15 cellular contexts compared by ENCODE assay signal in genomic region chr11:70861534-70861933, GRCh38.
"Had no signal": no experiment of that assay in that cellular context is flagged by ENCODE, and none has a peak within 500 bp of the region (broad histone marks: within the 10 kb centered on the region; RNA-seq: fewer than 3 reads in every experiment).

No MANE protein-coding gene starts in this region.

- H3K27me3 ChIP-seq: dorsolateral prefrontal cortex, sigmoid colon, upper lobe of left lung had no signal

- H3K9me3 ChIP-seq: sigmoid colon, suprapubic skin, upper lobe of left lung had no signal

- DNase-seq: activated CD4-positive, alpha-beta T cell treated with anti-CD3 and anti-CD28 coated beads for 4 hours; activated CD8-positive, alpha-beta memory T cell treated with anti-CD3 and anti-CD28 coated beads, Interleukin-2, amount 50 U/mL, for 4 hours; activated CD8-positive, alpha-beta T cell treated with anti-CD3 and anti-CD28 coated beads for 36 hours; activated naive CD8-positive, alpha-beta T cell treated with anti-CD3 and anti-CD28 coated beads, Interleukin-2, amount 10 ng/mL, durations not matched to agents 7 days and 5 days; aorta; dorsolateral prefrontal cortex; naive thymus-derived CD4-positive, alpha-beta T cell; occipital lobe; sigmoid colon; stimulated activated CD4-positive, alpha-beta T cell treated with anti-CD3 and anti-CD28 coated beads, Interleukin-2, amount 100 ng/mL, for 48 hours; stimulated activated naive CD4-positive, alpha-beta T cell treated with Interleukin-2 at 50 U/mL for 16 hours; upper lobe of left lung had no signal

- H3K4me1 Mint-ChIP-seq: activated naive CD8-positive, alpha-beta T cell treated with anti-CD3 and anti-CD28 coated beads, Interleukin-2, amount 10 ng/mL, durations not matched to agents 7 days and 5 days; naive thymus-derived CD4-positive, alpha-beta T cell had no signal

- H3K36me3 Mint-ChIP-seq: activated naive CD8-positive, alpha-beta T cell treated with anti-CD3 and anti-CD28 coated beads, Interleukin-2, amount 10 ng/mL, durations not matched to agents 7 days and 5 days; naive thymus-derived CD4-positive, alpha-beta T cell had no signal

- H3K27ac Mint-ChIP-seq: activated CD8-positive, alpha-beta T cell treated with anti-CD3 and anti-CD28 coated beads for 36 hours; activated naive CD8-positive, alpha-beta T cell treated with anti-CD3 and anti-CD28 coated beads, Interleukin-2, amount 10 ng/mL, durations not matched to agents 7 days and 5 days; naive thymus-derived CD4-positive, alpha-beta T cell had no signal

- H3K4me1 ChIP-seq: sigmoid colon, suprapubic skin, upper lobe of left lung had no signal

- H3K4me3 ChIP-seq: dorsolateral prefrontal cortex, sigmoid colon, suprapubic skin, upper lobe of left lung had no signal

- ATAC-seq: activated CD8-positive, alpha-beta T cell treated with anti-CD3 and anti-CD28 coated beads for 36 hours; esophagus mucosa; naive thymus-derived CD4-positive, alpha-beta T cell had no signal

- H3K4me3 Mint-ChIP-seq: activated CD8-positive, alpha-beta T cell treated with anti-CD3 and anti-CD28 coated beads for 36 hours; activated naive CD8-positive, alpha-beta T cell treated with anti-CD3 and anti-CD28 coated beads, Interleukin-2, amount 10 ng/mL, durations not matched to agents 7 days and 5 days; naive thymus-derived CD4-positive, alpha-beta T cell had no signal

- H3K27me3 Mint-ChIP-seq: activated CD8-positive, alpha-beta T cell treated with anti-CD3 and anti-CD28 coated beads for 36 hours; activated naive CD8-positive, alpha-beta T cell treated with anti-CD3 and anti-CD28 coated beads, Interleukin-2, amount 10 ng/mL, durations not matched to agents 7 days and 5 days had no signal

- H3K36me3 ChIP-seq: sigmoid colon, suprapubic skin, upper lobe of left lung, WERI-Rb-1 had no signal

- H3K27ac ChIP-seq: dorsolateral prefrontal cortex, sigmoid colon, suprapubic skin, upper lobe of left lung, WERI-Rb-1 had no signal

- H3K9me3 Mint-ChIP-seq: activated CD8-positive, alpha-beta T cell treated with anti-CD3 and anti-CD28 coated beads for 36 hours; activated naive CD8-positive, alpha-beta T cell treated with anti-CD3 and anti-CD28 coated beads, Interleukin-2, amount 10 ng/mL, durations not matched to agents 7 days and 5 days had no signal
